Comparison of ENCODE assay signal across 10 cellular contexts in genomic region chr11:123381149-123381548, GRCh38.
"Had no signal": no experiment of that assay in that cellular context is flagged by ENCODE, and none has a peak within 500 bp of the region (broad histone marks: within the 10 kb centered on the region; RNA-seq: fewer than 3 reads in every experiment).

No MANE protein-coding gene starts in this region.

- DNase-seq: activated CD4-positive, alpha-beta T cell treated with anti-CD3 and anti-CD28 coated beads, Interleukin-2, amount 50 U/mL, for 1 hour; activated gamma-delta T cell treated with Interleukin-2 at 50 U/mL for 16 hours; activated T-cell treated with anti-CD3 and anti-CD28 coated beads for 4 hours; adrenal gland; heart right ventricle; islet precursor cell; midbrain; pancreas; SW 1271 had no signal

- ATAC-seq: gastroesophageal sphincter, pancreas had no signal
